ENCODE assay signal across 31 cellular contexts in the genomic region with DNA sequence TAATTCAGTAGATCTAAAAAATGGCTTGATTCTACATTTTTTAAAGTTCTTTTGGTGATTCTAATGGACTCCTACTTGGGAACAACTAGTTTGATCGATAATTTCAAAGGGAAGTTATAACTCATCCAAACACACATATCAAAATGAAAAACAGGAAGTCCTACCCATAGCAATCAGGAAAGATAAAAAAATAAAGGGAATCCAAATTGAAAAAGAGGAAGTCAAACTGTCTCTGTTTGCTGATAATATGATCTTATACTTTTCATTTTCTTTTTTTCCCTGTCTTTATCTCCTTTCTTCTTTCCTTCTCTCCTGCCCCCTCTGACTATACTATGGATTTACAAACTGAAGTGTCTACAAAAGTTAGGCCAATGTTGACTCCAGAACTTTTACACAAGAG.
"Had no signal": no experiment of that assay in that cellular context is flagged by ENCODE, and none has a peak within 500 bp of the region (broad histone marks: within the 10 kb centered on the region; RNA-seq: fewer than 3 reads in every experiment).

No MANE protein-coding gene starts in this region.

- H3K36me3 ChIP-seq: gastrocnemius medialis, neutrophil, pancreas, right lobe of liver, thoracic aorta, tibial nerve, upper lobe of left lung had no signal

- ATAC-seq: esophagus mucosa; gastrocnemius medialis; left lobe of liver; mucosa of descending colon; natural killer cell treated with Interleukin-12 subunit alpha and Interleukin-12 subunit beta and Interleukin-15 and Interleukin-18, amount 100 ng/mL, for 72 hours; pancreas; right lobe of liver; stimulated activated naive B cell treated with anti-CD40 and anti-IgM and Interleukin-4, amounts not matched to agents 10 μg/mL and 1 μg/mL and 100 μg/mL, for 72 hours had no signal

- H2AFZ ChIP-seq: hepatocyte had no signal

- H3K4me3 ChIP-seq: gastrocnemius medialis, hepatocyte, lung, mucosa of descending colon, pancreas, right lobe of liver, thoracic aorta, tibial nerve, upper lobe of left lung had no signal

- H3K27ac Mint-ChIP-seq: dendritic cell treated with granulocyte-macrophage colony-stimulating factor and Interleukin-4, amounts not matched to agents 40 ng/mL and 50 ng/mL, for 4 days; endodermal cell; mesothelial cell of epicardium; naive B cell; natural killer cell treated with Interleukin-12 subunit alpha and Interleukin-12 subunit beta and Interleukin-15 and Interleukin-18, amount 100 ng/mL, for 72 hours; stimulated activated naive B cell treated with anti-CD40 and anti-IgM and Interleukin-4, amounts not matched to agents 10 μg/mL and 1 μg/mL and 100 μg/mL, for 72 hours; stimulated activated naive CD8-positive, alpha-beta T cell treated with anti-CD3 and anti-CD28 coated beads, Interleukin-15, Interleukin-2, amounts not matched to agents 100 ng/mL and 50 ng/mL, for 24 hours had no signal

- H3K27me3 ChIP-seq: gastrocnemius medialis, hepatocyte, neutrophil, pancreas, right lobe of liver, tibial nerve, upper lobe of left lung had no signal

- H3K4me1 ChIP-seq: pancreas, right lobe of liver, upper lobe of left lung had no signal

- H3K36me3 Mint-ChIP-seq: natural killer cell treated with Interleukin-12 subunit alpha and Interleukin-12 subunit beta and Interleukin-15 and Interleukin-18, amount 100 ng/mL, for 72 hours had no signal

- FAIRE-seq: kidney, pancreas, small intestine, urothelium cell line had no signal

- H3K27me3 Mint-ChIP-seq: dendritic cell treated with granulocyte-macrophage colony-stimulating factor and Interleukin-4, amounts not matched to agents 40 ng/mL and 50 ng/mL, for 4 days; naive B cell; natural killer cell treated with Interleukin-12 subunit alpha and Interleukin-12 subunit beta and Interleukin-15 and Interleukin-18, amount 100 ng/mL, for 72 hours; stimulated activated naive B cell treated with anti-CD40 and anti-IgM and Interleukin-4, amounts not matched to agents 10 μg/mL and 1 μg/mL and 100 μg/mL, for 72 hours; stimulated activated naive CD8-positive, alpha-beta T cell treated with anti-CD3 and anti-CD28 coated beads, Interleukin-15, Interleukin-2, amounts not matched to agents 100 ng/mL and 50 ng/mL, for 24 hours had no signal

- H3K4me1 Mint-ChIP-seq: endodermal cell; naive B cell; neural crest cell; stimulated activated naive B cell treated with anti-CD40 and anti-IgM and Interleukin-4, amounts not matched to agents 10 μg/mL and 1 μg/mL and 100 μg/mL, for 72 hours had no signal

- H3K79me2 ChIP-seq: hepatocyte had no signal

- H3K9me3 ChIP-seq: gastrocnemius medialis, neutrophil, pancreas, right lobe of liver, thoracic aorta had no signal

- H3K4me2 ChIP-seq: hepatocyte had no signal

- H3K27ac ChIP-seq: epithelial cell of prostate, gastrocnemius medialis, hepatocyte, neutrophil, pancreas, right lobe of liver, thoracic aorta, tibial nerve, upper lobe of left lung had no signal

- H3K4me3 Mint-ChIP-seq: dendritic cell treated with granulocyte-macrophage colony-stimulating factor and Interleukin-4, amounts not matched to agents 40 ng/mL and 50 ng/mL, for 4 days; endodermal cell; mesothelial cell of epicardium; naive B cell; natural killer cell treated with Interleukin-12 subunit alpha and Interleukin-12 subunit beta and Interleukin-15 and Interleukin-18, amount 100 ng/mL, for 72 hours; neural crest cell; stimulated activated naive B cell treated with anti-CD40 and anti-IgM and Interleukin-4, amounts not matched to agents 10 μg/mL and 1 μg/mL and 100 μg/mL, for 72 hours; stimulated activated naive CD8-positive, alpha-beta T cell treated with anti-CD3 and anti-CD28 coated beads, Interleukin-15, Interleukin-2, amounts not matched to agents 100 ng/mL and 50 ng/mL, for 24 hours had no signal

- DNase-seq: effector CD8-positive, alpha-beta T cell; endodermal cell; foreskin fibroblast; gastrocnemius medialis; head of caudate nucleus; kidney; mesenchymal stem cell; mucosa of descending colon; naive B cell; pancreas; retina; right lobe of liver; small intestine; stimulated activated CD4-positive, alpha-beta T cell treated with anti-CD3 and anti-CD28 coated beads, Interleukin-15, amount 100 ng/mL, for 24 hours; stimulated activated CD4-positive, alpha-beta T cell treated with anti-CD3 and anti-CD28 coated beads, Interleukin-2, amount 100 ng/mL, for 48 hours; stimulated activated naive B cell treated with anti-CD40 and anti-IgM and Interleukin-4, amounts not matched to agents 10 μg/mL and 1 μg/mL and 100 μg/mL, for 72 hours; upper lobe of left lung had no signal
